ENCODE assay signal across 13 cellular contexts in the genomic region with DNA sequence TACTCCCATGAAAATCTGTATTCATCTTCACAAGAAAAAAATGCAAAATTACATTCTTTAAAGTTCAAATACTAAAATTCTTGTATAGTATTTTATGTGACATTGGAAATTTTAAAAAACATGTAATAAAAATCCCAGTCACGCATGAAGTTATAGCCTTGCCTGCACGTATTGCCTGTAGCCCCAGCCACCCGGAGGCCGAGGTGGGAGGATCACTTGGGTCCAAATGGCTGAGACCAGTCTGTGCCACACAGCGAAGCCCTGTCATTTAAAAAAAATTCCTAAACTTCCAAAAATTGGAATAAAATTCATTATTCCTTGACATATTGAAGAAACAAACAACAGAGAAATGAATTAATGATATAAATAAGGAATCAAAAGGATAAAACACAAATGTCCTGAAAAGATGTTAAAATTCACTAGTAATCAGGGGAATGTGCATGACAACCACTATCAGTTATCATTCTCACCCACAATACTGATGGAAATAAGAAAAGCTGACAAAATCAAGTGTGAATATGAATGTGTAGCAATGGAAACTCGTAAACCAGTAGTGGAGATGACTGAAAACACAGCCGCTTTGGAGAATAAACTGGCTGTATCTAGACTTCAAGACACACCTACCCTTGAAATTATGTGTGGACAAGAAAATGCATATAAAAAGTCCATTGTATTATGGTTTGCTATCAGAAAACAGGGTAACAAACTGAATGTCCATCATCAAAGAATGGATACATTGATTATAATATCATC. TPM values are rescaled to one million over a fixed set of nuclear protein-coding genes. Genes with fewer than 3 reads are reported as not detected.
DNase-seq lines count a peak whose midpoint lies in the region; ATAC-seq and TF ChIP-seq lines count a peak whose summit lies in the region.
"Had no signal": no experiment of that assay in that cellular context is flagged by ENCODE, and none has a peak within 500 bp of the region (broad histone marks: within the 10 kb centered on the region; RNA-seq: fewer than 3 reads in every experiment).

No MANE protein-coding gene starts in this region.

- no peak for ATAC-seq in heart left ventricle
- ATAC-seq in Right ventricle myocardium inferior, result no peak

- TF ChIP-seq EP300 in transverse colon (IDR thresholded peaks at IDR 0.05; ENCODE audit: low read depth), result no peak

- intact Hi-C loops in heart left ventricle (cut with DNase I) (loop anchor here in 2 of 10 donors (5.0 kb wide), 2 partner anchors 36 to 46 kb away; no protein-coding TSS in a partner anchor), Right ventricle myocardium inferior (cut with DNase I) (no loop called here), esophagus squamous epithelium (cut with DNase I) (no loop called here), transverse colon (cut with DNase I; ENCODE audit: low total_unique reads) (loop anchor here (5.0 kb wide), 1 partner anchor 1126 kb away; no protein-coding TSS in a partner anchor)

- peak overlapping the region in 11 of 12 donors; percentile 19 to 64 (median 47) for H3K4me3 ChIP-seq in heart left ventricle
- no peak overlapping the region for H3K4me3 ChIP-seq in SU-DHL-6 (ENCODE audit: insufficient read depth, low read length, poor library complexity, severe bottlenecking)
- H3K4me3 ChIP-seq in esophagus squamous epithelium, result peak overlapping the region in 3 of 4 donors; percentile 36 to 60 (median 41)
- H3K4me3 ChIP-seq in transverse colon, result peak overlapping the region in 2 of 4 donors; percentile 16 to 40

- H3F3A ChIP-seq in SU-DHL-6 (ENCODE audit: insufficient read depth), result peaks cover 34% of the 10 kb centered on the region

- peaks cover 0 to 73% (median 21%) of the 10 kb centered on the region in 12 donors for H3K4me1 ChIP-seq in heart left ventricle
- H3K4me1 ChIP-seq in esophagus squamous epithelium, result peaks cover 0 to 38% (median 6%) of the 10 kb centered on the region in 3 donors
- peaks cover 0 to 10% (median 0%) of the 10 kb centered on the region in 4 donors for H3K4me1 ChIP-seq in transverse colon

- peaks cover 0 to 46% (median 25%) of the 10 kb centered on the region in 9 donors for H3K36me3 ChIP-seq in heart left ventricle
- peaks cover 17% of the 10 kb centered on the region for H3K36me3 ChIP-seq in SU-DHL-6 (ENCODE audit: low read length)
- H3K36me3 ChIP-seq in esophagus squamous epithelium, result peaks cover 0 to 29% (median 0%) of the 10 kb centered on the region in 3 donors
- H3K36me3 ChIP-seq in transverse colon, result peaks cover 0 to 10% (median 0%) of the 10 kb centered on the region in 4 donors
- H3K36me3 ChIP-seq: thyroid gland had no signal

- H4K20me1 ChIP-seq in SU-DHL-6 (ENCODE audit: low read depth, low read length), result no peaks in the 10 kb centered on the region

- no peak for DNase-seq in heart left ventricle
- no peak for DNase-seq in Right ventricle myocardium inferior (ENCODE audit: missing footprints)
- DNase-seq in esophagus squamous epithelium (lab: John Stamatoyannopoulos, UW), result no peak
- DNase-seq in transverse colon, result no peak
- DNase-seq in HUDEP-2 (lab: John Stamatoyannopoulos, UW; ENCODE audit: unreplicated experiment in 76 of 76), result no peak
- DNase-seq in NCI-H187 (lab: John Stamatoyannopoulos, UW), result no peak
- no peak for DNase-seq in COLO829 (ENCODE audit: low spot score)
- DNase-seq: effector CD8-positive, alpha-beta T cell; HCEC 1CT; Kasumi-1; NCI-H345; thyroid gland had no signal

- no peak overlapping the region for H3K9ac ChIP-seq in SU-DHL-6 (ENCODE audit: low read length)

- no peaks in the 10 kb centered on the region for H3K27me3 ChIP-seq in heart left ventricle
- no peaks in the 10 kb centered on the region for H3K27me3 ChIP-seq in SU-DHL-6 (ENCODE audit: low read length)
- no peaks in the 10 kb centered on the region for H3K27me3 ChIP-seq in esophagus squamous epithelium
- H3K27me3 ChIP-seq in transverse colon, result no peaks in the 10 kb centered on the region
- H3K27me3 ChIP-seq: thyroid gland had no signal

- H3K79me2 ChIP-seq in SU-DHL-6 (ENCODE audit: insufficient read depth, low read length), result peaks cover 49% of the 10 kb centered on the region

- no peaks in the 10 kb centered on the region for H3K9me2 ChIP-seq in SU-DHL-6 (replicated peaks; ENCODE audit: insufficient read depth, low read length)

- in situ Hi-C loops in transverse colon (cut with MboI; ENCODE audit: low pct_ligation_motif_present in 1 of 4, low pct_unique_long_range_greater_than_20kb in 1 of 4, low sequenced_read_pairs in 3 of 4), result no loop called here

- H3K9me3 ChIP-seq in heart left ventricle (no peaks in the 10 kb centered on the region), SU-DHL-6 (ENCODE audit: insufficient read depth, low read length) (no peaks in the 10 kb centered on the region), esophagus squamous epithelium (no peaks in the 10 kb centered on the region), transverse colon (no peaks in the 10 kb centered on the region)
- H3K9me3 ChIP-seq: thyroid gland had no signal

- H2AFZ ChIP-seq in SU-DHL-6 (ENCODE audit: low read depth, low read length, severe bottlenecking), result peak overlapping the region; percentile 22

- TF ChIP-seq POLR2A in heart left ventricle (IDR thresholded peaks at IDR 0.05) (no peak), esophagus squamous epithelium (IDR thresholded peaks at IDR 0.05) (no peak), transverse colon (IDR thresholded peaks at IDR 0.05) (no peak)

- H3K27ac ChIP-seq in heart left ventricle (peak overlapping the region in 10 of 12 donors; percentile 8 to 97 (median 78)), SU-DHL-6 (ENCODE audit: low read depth, low read length) (no peak overlapping the region), esophagus squamous epithelium (peak overlapping the region in 2 of 4 donors; percentile 43 to 69), transverse colon (peak overlapping the region; percentile 64 to 76 (median 66))

- TF ChIP-seq CTCF in heart left ventricle (IDR thresholded peaks at IDR 0.05), result no peak
- no peak for TF ChIP-seq CTCF in SU-DHL-6 (IDR thresholded peaks at IDR 0.05; ENCODE audit: insufficient read depth, low read length, poor library complexity, severe bottlenecking)
- TF ChIP-seq CTCF in esophagus squamous epithelium (IDR thresholded peaks at IDR 0.05), result no peak
- TF ChIP-seq CTCF in transverse colon (IDR thresholded peaks at IDR 0.05), result no peak

- 73 to 76% (median 74%) methylated on average over 7 of the region's 7 CpGs for WGBS in heart left ventricle, 4 donors
- WGBS in esophagus squamous epithelium, 2 donors, result 57 to 90% methylated on average over 7 of the region's 7 CpGs
- 77 to 88% methylated on average over 5 to 7 of the region's 7 CpGs for WGBS in transverse colon (ENCODE audit: low coverage in 1 of 2), 2 donors

- H3K4me2 ChIP-seq in SU-DHL-6 (ENCODE audit: low read depth, low read length, poor library complexity, severe bottlenecking), result peak overlapping the region; percentile 96

RNA-seq across cellular contexts. Expression of gene CARD8, which starts 7.5 kb away (rescaled TPM):
- total RNA-seq in heart left ventricle (10 to 100 TPM; 18.3 to 49.0 (median 28.8) TPM), Right ventricle myocardium inferior (34.5 TPM), esophagus squamous epithelium (10 to 100 TPM in 3 of 4 donors, 1 to 10 TPM in 1; 9.7 to 21.9 (median 11.3) TPM), transverse colon (10 to 100 TPM; 13.1 to 48.4 (median 29.4) TPM)
- 10 to 100 TPM; 22.6 to 23.1 TPM for polyA plus RNA-seq in heart left ventricle

RNA-seq across cellular contexts. Expression of gene ZNF114, which starts 21.6 kb away (rescaled TPM):
- total RNA-seq in heart left ventricle (1 to 10 TPM in 1 of 9 donors, under 1 TPM in 6, not detected in 2; 0.16 to 1.5 (median 0.32) TPM), Right ventricle myocardium inferior (0.78 TPM), esophagus squamous epithelium (not detected), transverse colon (not detected)
- 1 to 10 TPM in 1 of 2 donors, under 1 TPM in 1; 0.19 to 1.0 TPM for polyA plus RNA-seq in heart left ventricle
